Comparison of ENCODE assay signal across 12 cellular contexts in the genomic region with DNA sequence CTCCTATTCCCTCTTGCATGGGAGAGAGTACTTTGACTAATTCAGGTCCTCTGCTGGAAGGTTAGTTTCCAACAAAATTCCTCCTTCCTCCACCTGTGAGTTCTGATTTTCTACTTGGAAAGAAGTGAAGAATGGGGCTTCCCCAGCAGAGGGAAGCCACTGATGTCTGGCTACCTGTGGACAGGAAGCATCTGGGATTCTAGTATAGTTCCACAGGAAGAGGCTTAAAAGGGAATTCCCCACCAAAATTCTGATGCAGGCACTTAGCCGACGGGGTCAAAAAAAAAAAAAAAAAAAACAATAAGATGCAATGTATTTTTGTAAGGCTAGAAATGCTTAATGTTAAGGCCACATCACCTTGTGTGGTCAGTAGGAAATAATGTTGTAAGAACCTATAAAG. TPM values are rescaled to one million over a fixed set of nuclear protein-coding genes. Genes with fewer than 3 reads are reported as not detected.
A peak's percentile ranks its signal among the peaks of the same experiment; 100 is the strongest.
DNase-seq lines count a peak whose midpoint lies in the region; ATAC-seq and TF ChIP-seq lines count a peak whose summit lies in the region.
"Had no signal": no experiment of that assay in that cellular context is flagged by ENCODE, and none has a peak within 500 bp of the region (broad histone marks: within the 10 kb centered on the region; RNA-seq: fewer than 3 reads in every experiment).

No MANE protein-coding gene starts in this region.

- POLR2A ChIA-PET in naive thymus-derived CD4-positive, alpha-beta T cell (lab: Charles Lee): no interaction called here

- no peaks in the 10 kb centered on the region for H3K9me3 ChIP-seq in left ventricle myocardium inferior (replicated peaks)
- H3K9me3 ChIP-seq in naive thymus-derived CD4-positive, alpha-beta T cell (ENCODE audit: control insufficient read depth in 2 of 3, low read length in 3 of 3): no peaks in the 10 kb centered on the region
- no peaks in the 10 kb centered on the region for H3K9me3 ChIP-seq in upper lobe of right lung
- H3K9me3 ChIP-seq in mucosa of descending colon: no peaks in the 10 kb centered on the region

- H3K36me3 Mint-ChIP-seq in chondrocyte (ENCODE audit: low read depth): peaks cover 5% of the 10 kb centered on the region
- H3K36me3 Mint-ChIP-seq in naive thymus-derived CD4-positive, alpha-beta T cell: peaks cover 15 to 54% (median 39%) of the 10 kb centered on the region in 5 donors

- H3K4me1 Mint-ChIP-seq in chondrocyte (ENCODE audit: low read depth): peaks cover 82% of the 10 kb centered on the region
- H3K4me1 Mint-ChIP-seq in naive thymus-derived CD4-positive, alpha-beta T cell: peaks cover 6 to 28% (median 16%) of the 10 kb centered on the region in 7 donors

- H3K27me3 Mint-ChIP-seq in chondrocyte (ENCODE audit: low read depth): no peaks in the 10 kb centered on the region
- H3K27me3 Mint-ChIP-seq in naive thymus-derived CD4-positive, alpha-beta T cell: no peaks in the 10 kb centered on the region

- ATAC-seq in Right ventricle myocardium superior (ENCODE audit: poor library complexity) (no peak), upper lobe of right lung (no peak), mucosa of descending colon (no peak)
- ATAC-seq in naive thymus-derived CD4-positive, alpha-beta T cell: no peak

- no peak for DNase-seq in left ventricle myocardium inferior
- DNase-seq in Right ventricle myocardium superior: no peak
- no peak for DNase-seq in chondrocyte (ENCODE audit: low spot score)
- no peak for DNase-seq in naive thymus-derived CD4-positive, alpha-beta T cell
- DNase-seq in upper lobe of right lung: no peak
- no peak for DNase-seq in mucosa of descending colon
- no peak for DNase-seq in DMS53 treated with DMSO at 0.1 percent for 48 hours (lab: John Stamatoyannopoulos, UW; ENCODE audit: unreplicated experiment)
- no peak for DNase-seq in foreskin melanocyte
- DNase-seq: activated CD4-positive, alpha-beta T cell treated with anti-CD3 and anti-CD28 coated beads, Interleukin-2, amount 50 U/mL, for 4 hours; foreskin fibroblast; NCI-H524 treated with DMSO at 0.1 percent for 48 hours had no signal

- H3K4me1 ChIP-seq in left ventricle myocardium inferior (peaks cover 79% of the 10 kb centered on the region), upper lobe of right lung (peaks cover 72% of the 10 kb centered on the region), mucosa of descending colon (ENCODE audit: low read depth) (peaks cover 34% of the 10 kb centered on the region)
- H3K4me1 ChIP-seq in naive thymus-derived CD4-positive, alpha-beta T cell (ENCODE audit: control insufficient read depth in 2 of 2, insufficient read depth in 2 of 2, low read length in 2 of 2): peaks cover 0 to 6% of the 10 kb centered on the region in 2 donors

- H3K27ac ChIP-seq in left ventricle myocardium inferior (replicated peaks) (peak overlapping the region; percentile 81), upper lobe of right lung (peak overlapping the region; percentile 72)
- no peak overlapping the region for H3K27ac ChIP-seq in naive thymus-derived CD4-positive, alpha-beta T cell (ENCODE audit: low read depth, low read length)

- no peak for TF ChIP-seq CTCF in left ventricle myocardium inferior (IDR thresholded peaks at IDR 0.05; ENCODE audit: borderline replicate concordance)
- TF ChIP-seq CTCF in chondrocyte (IDR thresholded peaks at IDR 0.05): no peak
- TF ChIP-seq CTCF in upper lobe of right lung (IDR thresholded peaks at IDR 0.05): no peak
- TF ChIP-seq CTCF in mucosa of descending colon (IDR thresholded peaks at IDR 0.05): no peak

- H3K36me3 ChIP-seq in left ventricle myocardium inferior (peaks cover 32% of the 10 kb centered on the region), upper lobe of right lung (peaks cover 68% of the 10 kb centered on the region), mucosa of descending colon (ENCODE audit: low read depth) (no peaks in the 10 kb centered on the region)
- H3K36me3 ChIP-seq in naive thymus-derived CD4-positive, alpha-beta T cell (ENCODE audit: control insufficient read depth in 2 of 3, insufficient read depth in 3 of 3, low read length in 3 of 3): peaks cover 28 to 98% (median 69%) of the 10 kb centered on the region in 3 experiments

- intact Hi-C loops in left ventricle myocardium inferior (cut with micrococcal nuclease): loop anchor here (10.0 kb wide), 1 partner anchor 88 kb away; a partner anchor contains a TSS
- intact Hi-C loops in Right ventricle myocardium superior (cut with DNase I): no loop called here
- intact Hi-C loops in naive thymus-derived CD4-positive, alpha-beta T cell (cut with micrococcal nuclease): loop anchor here (5.0 kb wide), 2 partner anchors 40 to 425 kb away; no protein-coding TSS in a partner anchor
- intact Hi-C loops in upper lobe of right lung (cut with DNase I): no loop called here
- intact Hi-C loops in mucosa of descending colon (cut with DNase I, micrococcal nuclease): no loop called here

- CTCF ChIA-PET in naive thymus-derived CD4-positive, alpha-beta T cell (lab: Charles Lee): interaction anchor here (0.9 to 3.9 kb wide), 3 partner anchors 9 to 36 kb away, joined by 4 to 30 read pairs (median 7); no protein-coding TSS in a partner anchor

- no peak overlapping the region for H3K4me3 ChIP-seq in left ventricle myocardium inferior
- H3K4me3 ChIP-seq in naive thymus-derived CD4-positive, alpha-beta T cell (ENCODE audit: low read length): no peak overlapping the region
- no peak overlapping the region for H3K4me3 ChIP-seq in upper lobe of right lung
- H3K4me3 ChIP-seq in mucosa of descending colon: no peak overlapping the region
- H3K4me3 ChIP-seq: SK-N-MC had no signal

- H3K4me3 Mint-ChIP-seq in chondrocyte (ENCODE audit: unreplicated experiment): no peak overlapping the region
- H3K4me3 Mint-ChIP-seq in naive thymus-derived CD4-positive, alpha-beta T cell: no peak overlapping the region

- no peaks in the 10 kb centered on the region for H3K9me3 Mint-ChIP-seq in chondrocyte (ENCODE audit: low read depth)
- H3K9me3 Mint-ChIP-seq in naive thymus-derived CD4-positive, alpha-beta T cell: no peaks in the 10 kb centered on the region

- peak overlapping the region; percentile 95 for H3K27ac Mint-ChIP-seq in chondrocyte (ENCODE audit: unreplicated experiment)
- peak overlapping the region in 7 of 9 donors; percentile 4 to 76 (median 21) for H3K27ac Mint-ChIP-seq in naive thymus-derived CD4-positive, alpha-beta T cell

- H3K27me3 ChIP-seq in left ventricle myocardium inferior (ENCODE audit: low read depth): no peaks in the 10 kb centered on the region
- no peaks in the 10 kb centered on the region for H3K27me3 ChIP-seq in naive thymus-derived CD4-positive, alpha-beta T cell (ENCODE audit: control insufficient read depth in 2 of 2, insufficient read depth in 2 of 2, low read length in 2 of 2)
- H3K27me3 ChIP-seq in upper lobe of right lung: no peaks in the 10 kb centered on the region

RNA-seq across cellular contexts. Expression of a gene that starts 33.4 kb away (rescaled TPM):
- total RNA-seq in left ventricle myocardium inferior (2.9 TPM), Right ventricle myocardium superior (3.0 TPM), chondrocyte (1.7 to 3.6 TPM (median 2.0 TPM) in 3 replicates), upper lobe of right lung (1.4 TPM), mucosa of descending colon (1 to 10 TPM in 1 of 3 donors, under 1 TPM in 2; 0.61 to 2.6 (median 0.89) TPM)
- total RNA-seq in naive thymus-derived CD4-positive, alpha-beta T cell: under 1 TPM in 1 of 5 experiments, not detected in 4; 0.13 TPM
- not detected for polyA plus RNA-seq in naive thymus-derived CD4-positive, alpha-beta T cell

RNA-seq across cellular contexts. Expression of a gene that starts 37.5 kb away (rescaled TPM):
- 1.8 TPM for total RNA-seq in left ventricle myocardium inferior
- 3.0 TPM for total RNA-seq in Right ventricle myocardium superior
- 0.72 to 1.8 TPM (median 1.1 TPM) in 3 replicates for total RNA-seq in chondrocyte
- under 1 TPM in 1 of 5 experiments, not detected in 4; 0.22 TPM for total RNA-seq in naive thymus-derived CD4-positive, alpha-beta T cell
- not detected for polyA plus RNA-seq in naive thymus-derived CD4-positive, alpha-beta T cell
- 1.8 TPM for total RNA-seq in upper lobe of right lung
- 1 to 10 TPM in 2 of 3 donors, under 1 TPM in 1; 0.75 to 2.6 (median 1.6) TPM for total RNA-seq in mucosa of descending colon

RNA-seq across cellular contexts. Expression of a gene that starts 46.5 kb away (rescaled TPM):
- total RNA-seq in left ventricle myocardium inferior: 15.6 TPM
- 17.1 TPM for total RNA-seq in Right ventricle myocardium superior
- 68.9 to 91.8 TPM (median 90.8 TPM) in 3 replicates for total RNA-seq in chondrocyte
- under 1 TPM; 0.15 to 0.76 (median 0.16) TPM for total RNA-seq in naive thymus-derived CD4-positive, alpha-beta T cell
- under 1 TPM in 1 of 2 donors, not detected in 1; 0.14 TPM for polyA plus RNA-seq in naive thymus-derived CD4-positive, alpha-beta T cell
- 109 TPM for total RNA-seq in upper lobe of right lung
- 10 to 100 TPM; 12.1 to 50.5 (median 24.5) TPM for total RNA-seq in mucosa of descending colon

Comparison
In these comparisons a context has a peak if more than half of its experiments do, and no peak if none do; other contexts are left out.
1. intact Hi-C loops: an anchor here in left ventricle myocardium inferior (10.0 kb wide) and naive thymus-derived CD4-positive, alpha-beta T cell (5.0 kb wide); none called in Right ventricle myocardium superior, upper lobe of right lung and mucosa of descending colon.